ENCODE assay signal across 1 cellular context in the genomic region with DNA sequence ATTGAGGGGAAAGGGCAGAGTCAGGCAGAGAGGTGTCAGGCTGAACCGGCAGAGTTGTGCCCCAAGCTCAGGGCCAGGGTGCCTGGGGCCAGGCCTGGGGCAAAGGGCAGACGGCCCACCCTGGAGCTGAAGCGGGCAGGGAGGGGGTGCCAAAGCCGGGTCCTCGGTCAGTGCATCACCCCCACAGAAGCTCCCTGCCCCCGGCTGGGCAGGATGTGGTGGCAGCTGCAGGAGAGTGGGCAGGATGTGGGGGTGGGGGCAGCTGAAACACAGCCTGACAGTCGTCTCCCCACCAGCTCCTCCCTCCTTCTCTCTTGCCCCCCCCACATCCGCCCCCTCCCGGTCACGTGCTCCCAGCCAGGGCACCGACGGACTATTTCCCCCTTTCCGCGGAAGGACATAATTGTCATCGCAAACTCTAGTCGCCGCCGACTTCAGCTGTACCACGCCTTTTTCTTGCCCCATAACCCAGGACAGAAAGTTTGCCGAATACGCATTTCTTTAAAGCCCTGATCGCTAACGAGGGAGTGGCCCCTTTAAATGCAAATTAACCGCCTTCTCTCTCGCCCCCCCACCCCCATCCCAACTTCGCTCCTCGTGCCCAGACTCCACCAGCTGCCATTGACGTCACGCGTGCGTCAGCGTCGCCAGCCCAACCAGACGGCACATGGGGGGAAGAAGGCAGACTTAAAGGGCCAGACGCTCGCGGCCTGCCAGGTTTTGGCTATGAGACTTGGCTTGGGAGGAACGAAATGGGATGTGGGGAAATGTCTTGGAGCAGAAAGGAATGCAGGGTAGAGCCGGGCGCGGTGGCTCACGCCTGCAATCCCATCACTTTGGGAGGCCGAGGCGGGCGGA.
TF ChIP-seq lines count a peak whose summit lies in the region.

No MANE protein-coding gene starts in this region.

TF ChIP-seq in K562, 482 proteins besides CTCF, POLR2A, EP300 and RAD21 (continued from another document and continues in another):
- TF ChIP-seq ARID4B (CRISPR knock-in tag; IDR thresholded peaks at IDR 0.05) (peak; percentile 81), CHD2 (IDR thresholded peaks at IDR 0.05; ENCODE audit: low read depth, low read length) (peak; percentile 73), HDAC1 (IDR thresholded peaks at IDR 0.05) (peak in 1 of 2 experiments; percentile 69; a peak in 2 of 4 replicates), ZFPM2 (CRISPR knock-in tag; IDR thresholded peaks at IDR 0.05) (no peak), ZNF644 (tag; IDR thresholded peaks at IDR 0.05; ENCODE audit: low read depth) (peak; percentile 87), EGR1 (conservative IDR thresholded peaks at IDR 0.05) (peak; percentile 92), HCFC1 (IDR thresholded peaks at IDR 0.05; ENCODE audit: low read depth, low read length) (peak; percentile 47; the same call in 1 of the 2 replicates), MAX (CRISPR knock-in tag; IDR thresholded peaks at IDR 0.05) (peak; percentile 99), ATF7 (IDR thresholded peaks at IDR 0.05) (peak; percentile 94), NELFE (IDR thresholded peaks at IDR 0.05; ENCODE audit: insufficient read depth, insufficient read length) (no peak), SIN3B (IDR thresholded peaks at IDR 0.05; ENCODE audit: low read depth) (0 out of 2 replicates have a peak, but pooled peaks have one; percentile 32), SNIP1 (IDR thresholded peaks at IDR 0.05; ENCODE audit: low read depth) (peak; percentile 88), MCM5 (IDR thresholded peaks at IDR 0.05; ENCODE audit: low read depth) (no peak), E4F1 (CRISPR knock-in tag; IDR thresholded peaks at IDR 0.05; ENCODE audit: borderline replicate concordance) (no peak), GATAD2B (IDR thresholded peaks at IDR 0.05; ENCODE audit: borderline replicate concordance) (peak; percentile 44; the same call in 1 of the 2 replicates), ZKSCAN8 (CRISPR knock-in tag; IDR thresholded peaks at IDR 0.05) (0 out of 2 replicates have a peak, but pooled peaks have one; percentile 26), GABPA (tag; conservative IDR thresholded peaks at IDR 0.05; ENCODE audit: low read depth) (peak; percentile 68), CCAR2 (IDR thresholded peaks at IDR 0.05; ENCODE audit: low read depth, low read length) (0 out of 2 replicates have a peak, but pooled peaks have one; percentile 69), DDX20 (tag; IDR thresholded peaks at IDR 0.05; ENCODE audit: low read depth) (no peak), JUN (IDR thresholded peaks at IDR 0.05; ENCODE audit: borderline replicate concordance, low read depth, low read length) (peak; percentile 88), JUN (CRISPR knock-in tag; IDR thresholded peaks at IDR 0.05; ENCODE audit: borderline replicate concordance) (peak; percentile 63; the same call in 1 of the 2 replicates), KLF13 (tag; IDR thresholded peaks at IDR 0.05; ENCODE audit: borderline replicate concordance, low read depth) (0 out of 2 replicates have a peak, but pooled peaks have one; percentile 18), ERF (CRISPR knock-in tag; IDR thresholded peaks at IDR 0.05) (0 out of 2 replicates have a peak, but pooled peaks have one; percentile 23), ZFP91 (CRISPR knock-in tag; IDR thresholded peaks at IDR 0.05) (peak; percentile 100), EHMT2 (IDR thresholded peaks at IDR 0.05) (peak; percentile 31; the same call in 1 of the 2 replicates)
- TF ChIP-seq, protein P1, sequence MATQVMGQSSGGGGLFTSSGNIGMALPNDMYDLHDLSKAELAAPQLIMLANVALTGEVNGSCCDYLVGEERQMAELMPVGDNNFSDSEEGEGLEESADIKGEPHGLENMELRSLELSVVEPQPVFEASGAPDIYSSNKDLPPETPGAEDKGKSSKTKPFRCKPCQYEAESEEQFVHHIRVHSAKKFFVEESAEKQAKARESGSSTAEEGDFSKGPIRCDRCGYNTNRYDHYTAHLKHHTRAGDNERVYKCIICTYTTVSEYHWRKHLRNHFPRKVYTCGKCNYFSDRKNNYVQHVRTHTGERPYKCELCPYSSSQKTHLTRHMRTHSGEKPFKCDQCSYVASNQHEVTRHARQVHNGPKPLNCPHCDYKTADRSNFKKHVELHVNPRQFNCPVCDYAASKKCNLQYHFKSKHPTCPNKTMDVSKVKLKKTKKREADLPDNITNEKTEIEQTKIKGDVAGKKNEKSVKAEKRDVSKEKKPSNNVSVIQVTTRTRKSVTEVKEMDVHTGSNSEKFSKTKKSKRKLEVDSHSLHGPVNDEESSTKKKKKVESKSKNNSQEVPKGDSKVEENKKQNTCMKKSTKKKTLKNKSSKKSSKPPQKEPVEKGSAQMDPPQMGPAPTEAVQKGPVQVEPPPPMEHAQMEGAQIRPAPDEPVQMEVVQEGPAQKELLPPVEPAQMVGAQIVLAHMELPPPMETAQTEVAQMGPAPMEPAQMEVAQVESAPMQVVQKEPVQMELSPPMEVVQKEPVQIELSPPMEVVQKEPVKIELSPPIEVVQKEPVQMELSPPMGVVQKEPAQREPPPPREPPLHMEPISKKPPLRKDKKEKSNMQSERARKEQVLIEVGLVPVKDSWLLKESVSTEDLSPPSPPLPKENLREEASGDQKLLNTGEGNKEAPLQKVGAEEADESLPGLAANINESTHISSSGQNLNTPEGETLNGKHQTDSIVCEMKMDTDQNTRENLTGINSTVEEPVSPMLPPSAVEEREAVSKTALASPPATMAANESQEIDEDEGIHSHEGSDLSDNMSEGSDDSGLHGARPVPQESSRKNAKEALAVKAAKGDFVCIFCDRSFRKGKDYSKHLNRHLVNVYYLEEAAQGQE (CRISPR knock-in tag; IDR thresholded peaks at IDR 0.05; ENCODE audit: low read depth): peak; percentile 76
- TF ChIP-seq, protein P2, sequence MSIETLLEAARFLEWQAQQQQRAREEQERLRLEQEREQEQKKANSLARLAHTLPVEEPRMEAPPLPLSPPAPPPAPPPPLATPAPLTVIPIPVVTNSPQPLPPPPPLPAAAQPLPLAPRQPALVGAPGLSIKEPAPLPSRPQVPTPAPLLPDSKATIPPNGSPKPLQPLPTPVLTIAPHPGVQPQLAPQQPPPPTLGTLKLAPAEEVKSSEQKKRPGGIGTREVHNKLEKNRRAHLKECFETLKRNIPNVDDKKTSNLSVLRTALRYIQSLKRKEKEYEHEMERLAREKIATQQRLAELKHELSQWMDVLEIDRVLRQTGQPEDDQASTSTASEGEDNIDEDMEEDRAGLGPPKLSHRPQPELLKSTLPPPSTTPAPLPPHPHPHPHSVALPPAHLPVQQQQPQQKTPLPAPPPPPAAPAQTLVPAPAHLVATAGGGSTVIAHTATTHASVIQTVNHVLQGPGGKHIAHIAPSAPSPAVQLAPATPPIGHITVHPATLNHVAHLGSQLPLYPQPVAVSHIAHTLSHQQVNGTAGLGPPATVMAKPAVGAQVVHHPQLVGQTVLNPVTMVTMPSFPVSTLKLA (conservative IDR thresholded peaks at IDR 0.05): peak; percentile 96 to 98
- TF ChIP-seq, protein P3, sequence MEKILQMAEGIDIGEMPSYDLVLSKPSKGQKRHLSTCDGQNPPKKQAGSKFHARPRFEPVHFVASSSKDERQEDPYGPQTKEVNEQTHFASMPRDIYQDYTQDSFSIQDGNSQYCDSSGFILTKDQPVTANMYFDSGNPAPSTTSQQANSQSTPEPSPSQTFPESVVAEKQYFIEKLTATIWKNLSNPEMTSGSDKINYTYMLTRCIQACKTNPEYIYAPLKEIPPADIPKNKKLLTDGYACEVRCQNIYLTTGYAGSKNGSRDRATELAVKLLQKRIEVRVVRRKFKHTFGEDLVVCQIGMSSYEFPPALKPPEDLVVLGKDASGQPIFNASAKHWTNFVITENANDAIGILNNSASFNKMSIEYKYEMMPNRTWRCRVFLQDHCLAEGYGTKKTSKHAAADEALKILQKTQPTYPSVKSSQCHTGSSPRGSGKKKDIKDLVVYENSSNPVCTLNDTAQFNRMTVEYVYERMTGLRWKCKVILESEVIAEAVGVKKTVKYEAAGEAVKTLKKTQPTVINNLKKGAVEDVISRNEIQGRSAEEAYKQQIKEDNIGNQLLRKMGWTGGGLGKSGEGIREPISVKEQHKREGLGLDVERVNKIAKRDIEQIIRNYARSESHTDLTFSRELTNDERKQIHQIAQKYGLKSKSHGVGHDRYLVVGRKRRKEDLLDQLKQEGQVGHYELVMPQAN (IDR thresholded peaks at IDR 0.05; ENCODE audit: borderline replicate concordance): peak; percentile 53; the same call in 1 of the 2 replicates
- TF ChIP-seq, protein P4, sequence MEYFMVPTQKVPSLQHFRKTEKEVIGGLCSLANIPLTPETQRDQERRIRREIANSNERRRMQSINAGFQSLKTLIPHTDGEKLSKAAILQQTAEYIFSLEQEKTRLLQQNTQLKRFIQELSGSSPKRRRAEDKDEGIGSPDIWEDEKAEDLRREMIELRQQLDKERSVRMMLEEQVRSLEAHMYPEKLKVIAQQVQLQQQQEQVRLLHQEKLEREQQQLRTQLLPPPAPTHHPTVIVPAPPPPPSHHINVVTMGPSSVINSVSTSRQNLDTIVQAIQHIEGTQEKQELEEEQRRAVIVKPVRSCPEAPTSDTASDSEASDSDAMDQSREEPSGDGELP (CRISPR knock-in tag; IDR thresholded peaks at IDR 0.05; ENCODE audit: borderline replicate concordance): peak; percentile 100
- TF ChIP-seq, protein P5, sequence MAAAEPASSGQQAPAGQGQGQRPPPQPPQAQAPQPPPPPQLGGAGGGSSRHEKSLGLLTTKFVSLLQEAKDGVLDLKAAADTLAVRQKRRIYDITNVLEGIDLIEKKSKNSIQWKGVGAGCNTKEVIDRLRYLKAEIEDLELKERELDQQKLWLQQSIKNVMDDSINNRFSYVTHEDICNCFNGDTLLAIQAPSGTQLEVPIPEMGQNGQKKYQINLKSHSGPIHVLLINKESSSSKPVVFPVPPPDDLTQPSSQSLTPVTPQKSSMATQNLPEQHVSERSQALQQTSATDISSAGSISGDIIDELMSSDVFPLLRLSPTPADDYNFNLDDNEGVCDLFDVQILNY (CRISPR knock-in tag; IDR thresholded peaks at IDR 0.05): peak; percentile 32; the same call in 1 of the 2 replicates
